9 cellular contexts compared by ENCODE assay signal in the genomic region with DNA sequence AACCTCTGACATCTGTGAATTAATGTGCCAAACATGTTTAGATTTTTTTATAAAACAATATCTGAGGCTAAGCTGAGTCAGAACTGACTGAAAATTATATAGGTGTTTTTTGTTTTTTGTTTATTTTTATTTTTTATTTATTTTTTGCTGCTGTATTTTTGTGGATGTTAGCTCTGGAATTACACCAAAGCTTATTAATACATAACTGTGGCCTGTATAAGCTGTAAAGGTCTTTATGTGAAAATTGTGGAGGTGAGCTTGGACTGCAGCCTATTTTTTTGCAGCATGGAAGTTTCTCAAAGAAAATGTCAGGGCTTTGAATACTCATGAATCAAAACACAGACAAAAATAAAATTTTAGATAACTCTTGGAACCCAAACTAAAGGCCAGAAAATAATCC.
"Had no signal": no experiment of that assay in that cellular context is flagged by ENCODE, and none has a peak within 500 bp of the region (broad histone marks: within the 10 kb centered on the region; RNA-seq: fewer than 3 reads in every experiment).

No MANE protein-coding gene starts in this region.

- H3K27ac ChIP-seq: GM23248 had no signal

- H3K4me1 Mint-ChIP-seq: H9 had no signal

- ATAC-seq: HCT116 had no signal

- H2AFZ ChIP-seq: GM23248, GM23338 had no signal

- H3K4me2 ChIP-seq: GM23338 had no signal

- DNase-seq: GM23248, GOT3, H7, H9, HCEC 1CT, HFFc6 had no signal

- H3K9me3 Mint-ChIP-seq: GM23338, H9 had no signal

- H3K36me3 ChIP-seq: HAP-1 had no signal

- H3K4me3 Mint-ChIP-seq: GM23338, H9, HFFc6 had no signal

- H3K9ac ChIP-seq: GM23248 had no signal

- H3K4me1 ChIP-seq: HAP-1 had no signal

- H3K4me3 ChIP-seq: GM23248, GM23338, HAP-1 had no signal

- H3K27ac Mint-ChIP-seq: GM23338, HFFc6 had no signal

- H3K9me3 ChIP-seq: HAP-1 had no signal
